In genomic region chr11:63020671-63021255, GRCh38 we compare ENCODE assay signal across 8 cellular contexts. TPM values are rescaled to one million over a fixed set of nuclear protein-coding genes. Genes with fewer than 3 reads are reported as not detected.
DNase-seq lines count a peak whose midpoint lies in the region; ATAC-seq and TF ChIP-seq lines count a peak whose summit lies in the region.

No MANE protein-coding gene starts in this region.

- ATAC-seq in foreskin keratinocyte (peak; percentile 30), GM21737 (IDR thresholded peaks at IDR 0.05; ENCODE audit: unreplicated experiment) (no peak)

- peaks cover 2% of the 10 kb centered on the region for H3K27me3 ChIP-seq in foreskin keratinocyte
- no peaks in the 10 kb centered on the region for H3K27me3 ChIP-seq in thyroid gland

- TF ChIP-seq POLR2A in thyroid gland (IDR thresholded peaks at IDR 0.05): no peak

- no peak overlapping the region for H3K27ac ChIP-seq in foreskin keratinocyte
- no peak overlapping the region for H3K27ac ChIP-seq in thyroid gland

- TF ChIP-seq CTCF in foreskin keratinocyte (conservative IDR thresholded peaks at IDR 0.05): peak; percentile 63
- peak in 2 of 6 experiments; percentile 19 to 30 for TF ChIP-seq CTCF in thyroid gland (IDR thresholded peaks at IDR 0.05)

- intact Hi-C loops in thyroid gland (cut with DNase I): no loop called here

- WGBS in thyroid gland, 2 donors: 23 to 44% methylated on average over 15 to 24 of the region's 24 CpGs

- no peaks in the 10 kb centered on the region for H3K4me1 ChIP-seq in foreskin keratinocyte
- peaks cover 0 to 5% of the 10 kb centered on the region in 2 donors for H3K4me1 ChIP-seq in thyroid gland

- no peaks in the 10 kb centered on the region for H3K9me3 ChIP-seq in thyroid gland

- H3K36me3 ChIP-seq in thyroid gland: no peaks in the 10 kb centered on the region

- DNase-seq in activated effector memory CD4-positive, alpha-beta T cell treated with anti-CD3 and anti-CD28 coated beads, Interleukin-2, amount 50 U/mL, for 16 hours: peak; percentile 66
- no peak for DNase-seq in activated effector memory CD4-positive, alpha-beta T cell treated with Interleukin-2 at 50 U/mL for 16 hours
- DNase-seq in UCSD-AML1 (lab: John Stamatoyannopoulos, UW; ENCODE audit: unreplicated experiment) (peak; percentile 17), foreskin keratinocyte (no peak), thyroid gland (peak; percentile 74 to 80), NCI-H128 (lab: John Stamatoyannopoulos, UW; ENCODE audit: unreplicated experiment) (no peak), DMS114 treated with DMSO at 0.1 percent for 48 hours (lab: John Stamatoyannopoulos, UW; ENCODE audit: unreplicated experiment) (no peak)

- H3K4me3 ChIP-seq in thyroid gland (replicated peaks in 1 of 3): no peak overlapping the region

RNA-seq across cellular contexts. Expression of gene SLC22A8, which starts 5.1 kb away (rescaled TPM):
- total RNA-seq in foreskin keratinocyte (not detected in 2 replicates), thyroid gland (not detected)
- not detected in 2 replicates for polyA plus RNA-seq in foreskin keratinocyte

RNA-seq across cellular contexts. Expression of gene SLC22A6, which starts 36.0 kb away (rescaled TPM):
- not detected in 2 replicates for total RNA-seq in foreskin keratinocyte
- polyA plus RNA-seq in foreskin keratinocyte: not detected in 2 replicates
- not detected for total RNA-seq in thyroid gland

Comparison
In these comparisons a context has a peak if more than half of its experiments do, and no peak if none do; other contexts are left out.
1. DNase-seq: peak in activated effector memory CD4-positive, alpha-beta T cell treated with anti-CD3 and anti-CD28 coated beads, Interleukin-2, amount 50 U/mL, for 16 hours (single experiment), UCSD-AML1 (single experiment) and thyroid gland (2 of 2); none in activated effector memory CD4-positive, alpha-beta T cell treated with Interleukin-2 at 50 U/mL for 16 hours (single experiment), foreskin keratinocyte (0 of 2), NCI-H128 (single experiment) and DMS114 treated with DMSO at 0.1 percent for 48 hours (single experiment).